Comparison of ENCODE assay signal across 1 cellular context in genomic region chr12:7219599-7220243, GRCh38.
TF ChIP-seq lines count a peak whose summit lies in the region.

No MANE protein-coding gene starts in this region.

TF ChIP-seq in H1, 55 proteins besides CTCF, POLR2A, EP300 and RAD21 (continued from another document):
- TF ChIP-seq CHD7 (IDR thresholded peaks at IDR 0.05; ENCODE audit: insufficient replicate concordance, low read length) (no peak), ASH2L (IDR thresholded peaks at IDR 0.05; ENCODE audit: low read length) (no peak), RFX5 (IDR thresholded peaks at IDR 0.05; ENCODE audit: borderline replicate concordance, low read depth, low read length) (no peak), SAP30 (IDR thresholded peaks at IDR 0.05; ENCODE audit: insufficient read depth, insufficient replicate concordance, low read length) (no peak)
